ENCODE assay signal across 19 cellular contexts in the genomic region with DNA sequence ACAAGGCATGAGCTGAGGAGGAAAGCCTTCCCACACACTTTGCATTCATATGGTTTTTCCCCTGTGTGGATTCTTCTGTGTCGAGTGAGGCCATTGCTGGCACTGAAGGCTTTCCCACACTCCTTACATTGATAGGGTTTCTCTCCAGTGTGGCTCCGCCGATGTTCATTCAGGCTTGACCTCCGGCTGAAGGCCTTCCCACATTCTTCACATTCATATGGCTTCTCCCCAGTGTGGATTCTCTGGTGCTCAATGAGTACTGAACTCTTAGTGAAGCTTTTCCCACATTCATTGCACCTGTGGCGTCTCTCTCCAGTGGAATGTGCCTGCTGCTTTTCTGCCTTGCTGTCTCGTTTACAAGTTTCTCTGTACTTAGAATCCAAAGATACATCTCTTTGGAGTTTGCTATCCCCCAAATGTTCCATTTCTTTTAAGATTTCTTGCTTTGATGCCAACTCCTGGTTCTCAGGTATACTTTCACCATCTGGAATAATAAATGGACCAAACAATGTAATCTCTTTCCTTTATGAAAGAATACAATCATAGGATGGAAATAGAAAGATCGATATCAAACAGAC.
"Had no signal": no experiment of that assay in that cellular context is flagged by ENCODE, and none has a peak within 500 bp of the region (broad histone marks: within the 10 kb centered on the region; RNA-seq: fewer than 3 reads in every experiment).

No MANE protein-coding gene starts in this region.

- H3K4me3 Mint-ChIP-seq: naive thymus-derived CD8-positive, alpha-beta T cell had no signal

- H3K4me1 ChIP-seq: colonic mucosa, heart left ventricle, psoas muscle, testis, tibial nerve, upper lobe of right lung, vagina had no signal

- H3K9me3 ChIP-seq: testis had no signal

- FAIRE-seq: frontal cortex had no signal

- H3K4me1 Mint-ChIP-seq: naive thymus-derived CD8-positive, alpha-beta T cell had no signal

- H3K27ac ChIP-seq: colonic mucosa, heart left ventricle, neutrophil, psoas muscle, right lobe of liver, testis, tibial nerve, upper lobe of right lung, vagina had no signal

- H3K4me3 ChIP-seq: colonic mucosa, heart left ventricle, psoas muscle, right lobe of liver, testis, tibial nerve, upper lobe of right lung, vagina had no signal

- ATAC-seq: esophagus mucosa; heart left ventricle; left colon; left ventricle myocardium superior; naive thymus-derived CD8-positive, alpha-beta T cell; psoas muscle; right lobe of liver; upper lobe of right lung had no signal

- H3K27me3 ChIP-seq: colonic mucosa, heart left ventricle, neutrophil, right lobe of liver, testis, tibial nerve, upper lobe of right lung, vagina had no signal

- H3K36me3 ChIP-seq: neutrophil had no signal

- H3K27ac Mint-ChIP-seq: naive thymus-derived CD8-positive, alpha-beta T cell had no signal

- DNase-seq: colonic mucosa; effector CD4-positive, alpha-beta T cell; heart left ventricle; hippocampal formation; left colon; left ventricle myocardium superior; naive thymus-derived CD8-positive, alpha-beta T cell; psoas muscle; retina; right lobe of liver; stimulated activated CD4-positive, alpha-beta T cell treated with anti-CD3 and anti-CD28 coated beads, Interleukin-2, amount 100 ng/mL, for 24 hours; stimulated activated naive CD4-positive, alpha-beta T cell treated with Interleukin-2 at 50 U/mL for 16 hours; testis; upper lobe of right lung had no signal
